8 cellular contexts compared by ENCODE assay signal in genomic region chr11:16605971-16606783, GRCh38.
A peak's percentile ranks its signal among the peaks of the same experiment; 100 is the strongest.
DNase-seq lines count a peak whose midpoint lies in the region; ATAC-seq, FAIRE-seq and TF ChIP-seq lines count a peak whose summit lies in the region.

No MANE protein-coding gene starts in this region.

- TF ChIP-seq POLR2A in esophagus muscularis mucosa (IDR thresholded peaks at IDR 0.05; ENCODE audit: low read depth) = no peak

- peak overlapping the region; percentile 35 for H3K27ac Mint-ChIP-seq in activated T-cell treated with anti-CD3 and anti-CD28 coated beads, Interleukin-2, amount 50 U/mL, for 24 hours

- FAIRE-seq in D721Med (lab: Jason Lieb, UNC) = no peak
- FAIRE-seq in HTR-8/SVneo (lab: Jason Lieb, UNC) = peak; percentile 26

- DNase-seq in D721Med (ENCODE audit: insufficient read length, low spot score) = no peak
- DNase-seq in HTR-8/SVneo (ENCODE audit: insufficient read length, low spot score) = peak; percentile 84
- peak; percentile 63 for DNase-seq in OCI-LY7 (ENCODE audit: low spot score)
- peak; percentile 88 for DNase-seq in activated T-cell treated with anti-CD3 and anti-CD28 coated beads, Interleukin-2, amount 50 U/mL, for 24 hours
- peak; percentile 97 for DNase-seq in esophagus muscularis mucosa (ENCODE audit: extremely low spot score)
- DNase-seq in myocyte (ENCODE audit: low read depth) = peak; percentile 90
- DNase-seq in stimulated activated CD8-positive, alpha-beta memory T cell treated with anti-CD3 and anti-CD28 coated beads, Interleukin-7, amount 100 ng/mL, for 24 hours (ENCODE audit: low read depth) = peak; percentile 80

- WGBS in esophagus muscularis mucosa = 3% methylated on average over 32 of the region's 32 CpGs

- H3K9me3 Mint-ChIP-seq in activated T-cell treated with anti-CD3 and anti-CD28 coated beads, Interleukin-2, amount 50 U/mL, for 24 hours = no peaks in the 10 kb centered on the region

- H3K4me3 ChIP-seq in OCI-LY7 (ENCODE audit: low read depth, low read length, poor library complexity, severe bottlenecking) (no peak overlapping the region), esophagus muscularis mucosa (peak overlapping the region; percentile 59 to 67 (median 66))

- H3K79me2 ChIP-seq in OCI-LY7 (ENCODE audit: insufficient read depth, low read depth, low read length) = no peaks in the 10 kb centered on the region

- intact Hi-C loops in OCI-LY7 (cut with micrococcal nuclease; ENCODE audit: unreplicated experiment) (loop anchor here (5.0 to 10.0 kb wide), 2 partner anchors 414 to 781 kb away; no protein-coding TSS in a partner anchor), esophagus muscularis mucosa (cut with DNase I) (loop anchor here (10.0 kb wide), 1 partner anchor 661 kb away; no protein-coding TSS in a partner anchor)

- H3K4me1 ChIP-seq in OCI-LY7 (ENCODE audit: insufficient read depth, low read length, poor library complexity, severe bottlenecking) = no peaks in the 10 kb centered on the region
- peaks cover 26 to 44% (median 40%) of the 10 kb centered on the region in 4 donors for H3K4me1 ChIP-seq in esophagus muscularis mucosa

- H3K27me3 ChIP-seq in esophagus muscularis mucosa = peaks cover 0 to 89% (median 58%) of the 10 kb centered on the region in 4 donors

- H3K9me2 ChIP-seq in OCI-LY7 (ENCODE audit: insufficient read depth, low read length) = no peaks in the 10 kb centered on the region

- CTCF ChIA-PET in OCI-LY7 (lab: Charles Lee; ENCODE audit: unreplicated experiment) = no interaction called here

- no peak overlapping the region for H3K27ac ChIP-seq in OCI-LY7 (ENCODE audit: low read depth, low read length, poor library complexity, severe bottlenecking)
- peak overlapping the region; percentile 71 to 83 (median 75) for H3K27ac ChIP-seq in esophagus muscularis mucosa (replicated peaks in 1 of 4)

- no peak for TF ChIP-seq EP300 in esophagus muscularis mucosa (IDR thresholded peaks at IDR 0.05)

- H4K20me1 ChIP-seq in OCI-LY7 (ENCODE audit: insufficient read depth, low read length) = no peaks in the 10 kb centered on the region

- POLR2A ChIA-PET in OCI-LY7 (lab: Charles Lee) = no interaction called here

- H3K36me3 ChIP-seq in OCI-LY7 (ENCODE audit: insufficient read depth, low read length) (no peaks in the 10 kb centered on the region), esophagus muscularis mucosa (no peaks in the 10 kb centered on the region)

- peak overlapping the region; percentile 75 for H3K4me3 Mint-ChIP-seq in activated T-cell treated with anti-CD3 and anti-CD28 coated beads, Interleukin-2, amount 50 U/mL, for 24 hours

- H3K36me3 Mint-ChIP-seq in activated T-cell treated with anti-CD3 and anti-CD28 coated beads, Interleukin-2, amount 50 U/mL, for 24 hours (ENCODE audit: low read depth) = no peaks in the 10 kb centered on the region

- BruUV-seq in OCI-LY7 (replicated peaks; lab: Mats Ljungman, UMichigan) = no TSS peak

- peak; percentile 95 for ATAC-seq in GM21390 (IDR thresholded peaks at IDR 0.05; ENCODE audit: unreplicated experiment)

- peak; percentile 93 for TF ChIP-seq CTCF in D721Med (IDR thresholded peaks at IDR 0.05; ENCODE audit: insufficient read depth, missing control alignments)
- TF ChIP-seq CTCF in OCI-LY7 (conservative IDR thresholded peaks at IDR 0.05; ENCODE audit: low read length) = peak; percentile 90
- peak; percentile 89 to 98 (median 92) for TF ChIP-seq CTCF in esophagus muscularis mucosa (IDR thresholded peaks at IDR 0.05)

- no peaks in the 10 kb centered on the region for H3K9me3 ChIP-seq in OCI-LY7 (ENCODE audit: low read length)
- H3K9me3 ChIP-seq in esophagus muscularis mucosa = no peaks in the 10 kb centered on the region

- H3K27me3 Mint-ChIP-seq in activated T-cell treated with anti-CD3 and anti-CD28 coated beads, Interleukin-2, amount 50 U/mL, for 24 hours = peaks cover 50% of the 10 kb centered on the region

- H2AFZ ChIP-seq in OCI-LY7 (ENCODE audit: low read length) = no peak overlapping the region

- peaks cover 28% of the 10 kb centered on the region for H3K4me1 Mint-ChIP-seq in activated T-cell treated with anti-CD3 and anti-CD28 coated beads, Interleukin-2, amount 50 U/mL, for 24 hours (ENCODE audit: low read depth)

- H3K4me2 ChIP-seq in OCI-LY7 (ENCODE audit: low read length) = no peak overlapping the region
